ENCODE assay signal across 27 cellular contexts in genomic region chr17:5410594-5411272, GRCh38. TPM values are rescaled to one million over a fixed set of nuclear protein-coding genes. Genes with fewer than 3 reads are reported as not detected.
DNase-seq lines count a peak whose midpoint lies in the region; ATAC-seq, FAIRE-seq and TF ChIP-seq lines count a peak whose summit lies in the region.
"Had no signal": no experiment of that assay in that cellular context is flagged by ENCODE, and none has a peak within 500 bp of the region (broad histone marks: within the 10 kb centered on the region; RNA-seq: fewer than 3 reads in every experiment).

No MANE protein-coding gene starts in this region.

- H3K4me1 Mint-ChIP-seq in activated naive CD8-positive, alpha-beta T cell (ENCODE audit: low read depth) = peaks cover 41% of the 10 kb centered on the region
- H3K4me1 Mint-ChIP-seq in activated naive CD8-positive, alpha-beta T cell treated with anti-CD3 and anti-CD28 coated beads for 36 hours = peaks cover 25% of the 10 kb centered on the region
- H3K4me1 Mint-ChIP-seq in activated T-helper 1 cell treated with anti-CD3 and anti-CD28 coated beads, Interleukin-12 subunit alpha, Interleukin-12 subunit beta, Interleukin-2, Interleukin-4 antibody, amounts not matched to agents 30 ng/mL and 10 ng/mL and 1 ng/mL, durations not matched to agents 14 hours and 24 hours and 36 hours (ENCODE audit: low read depth) = peaks cover 42% of the 10 kb centered on the region
- peaks cover 41% of the 10 kb centered on the region for H3K4me1 Mint-ChIP-seq in stimulated activated effector memory CD8-positive, alpha-beta T cell treated with anti-CD3 and anti-CD28 coated beads, Interleukin-12 subunit alpha, Interleukin-12 subunit beta, amount 100 ng/mL, for 72 hours

- no peaks in the 10 kb centered on the region for H3K27me3 Mint-ChIP-seq in activated naive CD8-positive, alpha-beta T cell
- H3K27me3 Mint-ChIP-seq in activated naive CD8-positive, alpha-beta T cell treated with anti-CD3 and anti-CD28 coated beads for 36 hours = no peaks in the 10 kb centered on the region
- no peaks in the 10 kb centered on the region for H3K27me3 Mint-ChIP-seq in activated T-helper 1 cell treated with anti-CD3 and anti-CD28 coated beads, Interleukin-12 subunit alpha, Interleukin-12 subunit beta, Interleukin-2, Interleukin-4 antibody, amounts not matched to agents 30 ng/mL and 10 ng/mL and 1 ng/mL, durations not matched to agents 14 hours and 24 hours and 36 hours (ENCODE audit: insufficient read depth)
- H3K27me3 Mint-ChIP-seq: naive thymus-derived CD8-positive, alpha-beta T cell had no signal

- ATAC-seq in stimulated activated effector memory CD8-positive, alpha-beta T cell treated with anti-CD3 and anti-CD28 coated beads, Interleukin-12 subunit alpha, Interleukin-12 subunit beta, amount 100 ng/mL, for 72 hours = peak; percentile 83
- ATAC-seq: left lung; naive thymus-derived CD8-positive, alpha-beta T cell; pancreas; upper lobe of right lung had no signal

- H3K27ac ChIP-seq in osteoblast (ENCODE audit: low read depth, low read length) = no peak overlapping the region
- H3K27ac ChIP-seq: BLaER1 treated with 17β-estradiol and CSF1 and Interleukin-3, amounts not matched to agents 10 nM and 100 nM; KMS-11; left lung; pancreas; right atrium auricular region; upper lobe of right lung had no signal

- peaks cover 18% of the 10 kb centered on the region for H3K4me1 ChIP-seq in osteoblast (ENCODE audit: insufficient read depth, low read length)
- H3K4me1 ChIP-seq: pancreas, right atrium auricular region, upper lobe of right lung had no signal

- peaks cover 78% of the 10 kb centered on the region for H3K36me3 ChIP-seq in osteoblast (ENCODE audit: insufficient read depth, low read length)

- peaks cover 18% of the 10 kb centered on the region for H4K20me1 ChIP-seq in osteoblast (ENCODE audit: insufficient read depth, low read length)

- peaks cover 18% of the 10 kb centered on the region for H3K36me3 Mint-ChIP-seq in activated naive CD8-positive, alpha-beta T cell
- H3K36me3 Mint-ChIP-seq in activated naive CD8-positive, alpha-beta T cell treated with anti-CD3 and anti-CD28 coated beads for 36 hours = peaks cover 30% of the 10 kb centered on the region
- peaks cover 34% of the 10 kb centered on the region for H3K36me3 Mint-ChIP-seq in activated T-helper 1 cell treated with anti-CD3 and anti-CD28 coated beads, Interleukin-12 subunit alpha, Interleukin-12 subunit beta, Interleukin-2, Interleukin-4 antibody, amounts not matched to agents 30 ng/mL and 10 ng/mL and 1 ng/mL, durations not matched to agents 14 hours and 24 hours and 36 hours (ENCODE audit: low read depth)
- H3K36me3 Mint-ChIP-seq in stimulated activated effector memory CD8-positive, alpha-beta T cell treated with anti-CD3 and anti-CD28 coated beads, Interleukin-12 subunit alpha, Interleukin-12 subunit beta, amount 100 ng/mL, for 72 hours = no peaks in the 10 kb centered on the region

- no peaks in the 10 kb centered on the region for H3K9me3 ChIP-seq in osteoblast (ENCODE audit: low read depth, low read length)
- H3K9me3 ChIP-seq: BLaER1 treated with 17β-estradiol and CSF1 and Interleukin-3, amounts not matched to agents 10 nM and 100 nM; left lung; pancreas; right atrium auricular region; upper lobe of right lung had no signal

- no peak for DNase-seq in activated naive CD8-positive, alpha-beta T cell treated with anti-CD3 and anti-CD28 coated beads for 36 hours
- no peak for DNase-seq in GM18507 (ENCODE audit: extremely low spot score, insufficient read length, low read depth)
- no peak for DNase-seq in activated T-helper 1 cell treated with anti-CD3 and anti-CD28 coated beads, Interleukin-12 subunit alpha, Interleukin-12 subunit beta, Interleukin-2, Interleukin-4 antibody, amounts not matched to agents 30 ng/mL and 10 ng/mL and 1 ng/mL, durations not matched to agents 14 hours and 24 hours and 36 hours (ENCODE audit: low spot score)
- no peak for DNase-seq in stimulated activated effector memory CD8-positive, alpha-beta T cell treated with anti-CD3 and anti-CD28 coated beads, Interleukin-12 subunit alpha, Interleukin-12 subunit beta, amount 100 ng/mL, for 72 hours (ENCODE audit: low spot score in 2 of 2)
- no peak for DNase-seq in NK-92 treated with Interleukin-12 subunit alpha and Interleukin-12 subunit beta, amount 100 ng/mL, for 24 hours (lab: John Stamatoyannopoulos, UW)
- no peak for DNase-seq in osteoblast (ENCODE audit: insufficient read length, low spot score, missing footprints)
- no peak for DNase-seq in ureter (ENCODE audit: low spot score)
- DNase-seq: activated effector memory CD4-positive, alpha-beta T cell treated with Interleukin-2 at 50 U/mL for 16 hours; Calu3; cerebellar nuclear complex; DMS79 treated with DMSO at 0.1 percent for 48 hours; GF-D8; left lung; naive thymus-derived CD8-positive, alpha-beta T cell; NCI-H1417 treated with DMSO at 0.1 percent for 48 hours; NCI-H2081; NCI-H226; NCI-H69; pancreas; stimulated activated CD4-positive, alpha-beta T cell treated with anti-CD3 and anti-CD28 coated beads, Interleukin-2, amount 100 ng/mL, for 24 hours; SW 1271; upper lobe of right lung had no signal

- H2AFZ ChIP-seq in osteoblast (ENCODE audit: low read length) = no peak overlapping the region

- H3K27ac Mint-ChIP-seq in activated naive CD8-positive, alpha-beta T cell = peak overlapping the region; percentile 47
- H3K27ac Mint-ChIP-seq in activated naive CD8-positive, alpha-beta T cell treated with anti-CD3 and anti-CD28 coated beads for 36 hours = no peak overlapping the region
- H3K27ac Mint-ChIP-seq in activated T-helper 1 cell treated with anti-CD3 and anti-CD28 coated beads, Interleukin-12 subunit alpha, Interleukin-12 subunit beta, Interleukin-2, Interleukin-4 antibody, amounts not matched to agents 30 ng/mL and 10 ng/mL and 1 ng/mL, durations not matched to agents 14 hours and 24 hours and 36 hours = peak overlapping the region; percentile 49
- H3K27ac Mint-ChIP-seq in stimulated activated effector memory CD8-positive, alpha-beta T cell treated with anti-CD3 and anti-CD28 coated beads, Interleukin-12 subunit alpha, Interleukin-12 subunit beta, amount 100 ng/mL, for 72 hours = peak overlapping the region; percentile 50

- no peak overlapping the region for H3K4me3 ChIP-seq in osteoblast (ENCODE audit: insufficient read depth, low read length)
- H3K4me3 ChIP-seq: BLaER1 treated with 17β-estradiol and CSF1 and Interleukin-3, amounts not matched to agents 10 nM and 100 nM; left lung; pancreas; right atrium auricular region; upper lobe of right lung had no signal

- intact Hi-C loops in activated T-helper 1 cell treated with anti-CD3 and anti-CD28 coated beads, Interleukin-12 subunit alpha, Interleukin-12 subunit beta, Interleukin-2, Interleukin-4 antibody, amounts not matched to agents 30 ng/mL and 10 ng/mL and 1 ng/mL, durations not matched to agents 14 hours and 24 hours and 36 hours (cut with micrococcal nuclease) = loop anchor here (10.0 kb wide), 1 partner anchor 216 kb away; the partner anchor contains the start of gene ZNF594

- H3K27me3 ChIP-seq in osteoblast (ENCODE audit: insufficient read depth, low read length) = no peaks in the 10 kb centered on the region
- H3K27me3 ChIP-seq: BLaER1 treated with 17β-estradiol and CSF1 and Interleukin-3, amounts not matched to agents 10 nM and 100 nM; left lung; pancreas; right atrium auricular region; upper lobe of right lung had no signal

- peak; percentile 71 for FAIRE-seq in GM18507 (lab: Jason Lieb, UNC)
- FAIRE-seq: islet of Langerhans, pancreas had no signal

- no peak overlapping the region for H3K4me2 ChIP-seq in osteoblast (ENCODE audit: insufficient read depth, low read length)
- H3K4me2 ChIP-seq: BLaER1 treated with 17β-estradiol and CSF1 and Interleukin-3, amounts not matched to agents 10 nM and 100 nM; KMS-11 had no signal

- no peaks in the 10 kb centered on the region for H3K9me3 Mint-ChIP-seq in activated naive CD8-positive, alpha-beta T cell (ENCODE audit: low read depth)
- no peaks in the 10 kb centered on the region for H3K9me3 Mint-ChIP-seq in activated naive CD8-positive, alpha-beta T cell treated with anti-CD3 and anti-CD28 coated beads for 36 hours
- no peaks in the 10 kb centered on the region for H3K9me3 Mint-ChIP-seq in activated T-helper 1 cell treated with anti-CD3 and anti-CD28 coated beads, Interleukin-12 subunit alpha, Interleukin-12 subunit beta, Interleukin-2, Interleukin-4 antibody, amounts not matched to agents 30 ng/mL and 10 ng/mL and 1 ng/mL, durations not matched to agents 14 hours and 24 hours and 36 hours
- no peaks in the 10 kb centered on the region for H3K9me3 Mint-ChIP-seq in stimulated activated effector memory CD8-positive, alpha-beta T cell treated with anti-CD3 and anti-CD28 coated beads, Interleukin-12 subunit alpha, Interleukin-12 subunit beta, amount 100 ng/mL, for 72 hours
- H3K9me3 Mint-ChIP-seq: naive thymus-derived CD8-positive, alpha-beta T cell had no signal

- no peak overlapping the region for H3K4me3 Mint-ChIP-seq in activated naive CD8-positive, alpha-beta T cell
- H3K4me3 Mint-ChIP-seq in activated naive CD8-positive, alpha-beta T cell treated with anti-CD3 and anti-CD28 coated beads for 36 hours = no peak overlapping the region
- H3K4me3 Mint-ChIP-seq in activated T-helper 1 cell treated with anti-CD3 and anti-CD28 coated beads, Interleukin-12 subunit alpha, Interleukin-12 subunit beta, Interleukin-2, Interleukin-4 antibody, amounts not matched to agents 30 ng/mL and 10 ng/mL and 1 ng/mL, durations not matched to agents 14 hours and 24 hours and 36 hours = no peak overlapping the region
- peak overlapping the region; percentile 20 for H3K4me3 Mint-ChIP-seq in stimulated activated effector memory CD8-positive, alpha-beta T cell treated with anti-CD3 and anti-CD28 coated beads, Interleukin-12 subunit alpha, Interleukin-12 subunit beta, amount 100 ng/mL, for 72 hours

- no peak for TF ChIP-seq CTCF in osteoblast (IDR thresholded peaks at IDR 0.05; ENCODE audit: extremely low read depth, low read depth, low read length)

- H3K79me2 ChIP-seq in osteoblast (ENCODE audit: insufficient read depth, low read length) = peaks cover 22% of the 10 kb centered on the region

RNA-seq across cellular contexts. Expression of gene NUP88, which starts 8.7 kb away (rescaled TPM):
- 100 to 1,000 TPM; 144 to 160 TPM for total RNA-seq in activated naive CD8-positive, alpha-beta T cell treated with anti-CD3 and anti-CD28 coated beads for 36 hours
- total RNA-seq in activated T-helper 1 cell treated with anti-CD3 and anti-CD28 coated beads, Interleukin-12 subunit alpha, Interleukin-12 subunit beta, Interleukin-2, Interleukin-4 antibody, amounts not matched to agents 30 ng/mL and 10 ng/mL and 1 ng/mL, durations not matched to agents 14 hours and 24 hours and 36 hours = 165 and 170 TPM in 2 replicates
- total RNA-seq in osteoblast (62.2 and 66.6 TPM in 2 replicates), ureter (73.9 TPM)

RNA-seq across cellular contexts. Expression of gene RPAIN, which starts 9.2 kb away (rescaled TPM):
- 10 to 100 TPM; 58.3 to 59.4 TPM for total RNA-seq in activated naive CD8-positive, alpha-beta T cell treated with anti-CD3 and anti-CD28 coated beads for 36 hours
- 61.0 and 67.0 TPM in 2 replicates for total RNA-seq in activated T-helper 1 cell treated with anti-CD3 and anti-CD28 coated beads, Interleukin-12 subunit alpha, Interleukin-12 subunit beta, Interleukin-2, Interleukin-4 antibody, amounts not matched to agents 30 ng/mL and 10 ng/mL and 1 ng/mL, durations not matched to agents 14 hours and 24 hours and 36 hours
- 40.2 and 51.6 TPM in 2 replicates for total RNA-seq in osteoblast
- total RNA-seq in ureter = 41.7 TPM

RNA-seq across cellular contexts. Expression of gene C1QBP, which starts 28.2 kb away (rescaled TPM):
- 100 to 1,000 TPM; 586 to 607 TPM for total RNA-seq in activated naive CD8-positive, alpha-beta T cell treated with anti-CD3 and anti-CD28 coated beads for 36 hours
- total RNA-seq in activated T-helper 1 cell treated with anti-CD3 and anti-CD28 coated beads, Interleukin-12 subunit alpha, Interleukin-12 subunit beta, Interleukin-2, Interleukin-4 antibody, amounts not matched to agents 30 ng/mL and 10 ng/mL and 1 ng/mL, durations not matched to agents 14 hours and 24 hours and 36 hours = 410 and 413 TPM in 2 replicates
- total RNA-seq in osteoblast (124 and 137 TPM in 2 replicates), ureter (143 TPM)

RNA-seq across cellular contexts. Expression of gene DHX33, which starts 58.0 kb away (rescaled TPM):
- total RNA-seq in activated naive CD8-positive, alpha-beta T cell treated with anti-CD3 and anti-CD28 coated beads for 36 hours = 10 to 100 TPM; 49.7 to 49.9 TPM
- 38.0 and 41.8 TPM in 2 replicates for total RNA-seq in activated T-helper 1 cell treated with anti-CD3 and anti-CD28 coated beads, Interleukin-12 subunit alpha, Interleukin-12 subunit beta, Interleukin-2, Interleukin-4 antibody, amounts not matched to agents 30 ng/mL and 10 ng/mL and 1 ng/mL, durations not matched to agents 14 hours and 24 hours and 36 hours
- total RNA-seq in osteoblast = 10.0 and 10.9 TPM in 2 replicates
- 15.8 TPM for total RNA-seq in ureter
